In genomic region chr5:68436686-68437520, GRCh38 we compare ENCODE assay signal across 28 cellular contexts.
DNase-seq lines count a peak whose midpoint lies in the region; FAIRE-seq and TF ChIP-seq lines count a peak whose summit lies in the region.
"Had no signal": no experiment of that assay in that cellular context is flagged by ENCODE, and none has a peak within 500 bp of the region (broad histone marks: within the 10 kb centered on the region; RNA-seq: fewer than 3 reads in every experiment).

No MANE protein-coding gene starts in this region.

- no peak for FAIRE-seq in astrocyte (lab: Jason Lieb, UNC)
- FAIRE-seq: GM19239 had no signal

- H3K79me2 ChIP-seq in astrocyte (ENCODE audit: insufficient read depth, low read length): no peaks in the 10 kb centered on the region

- H3K4me2 ChIP-seq in astrocyte (ENCODE audit: low read length): no peak overlapping the region

- no peak overlapping the region for H3K4me3 Mint-ChIP-seq in astrocyte (ENCODE audit: unreplicated experiment)
- H3K4me3 Mint-ChIP-seq: activated CD4-positive, alpha-beta T cell treated with anti-CD3 and anti-CD28 coated beads, Interleukin-2, amount 10 ng/mL, durations not matched to agents 7 days and 5 days; activated naive CD8-positive, alpha-beta T cell treated with anti-CD3 and anti-CD28 coated beads, Interleukin-2, amount 10 ng/mL, durations not matched to agents 7 days and 5 days; activated T-helper 17 cell treated with anti-CD3 and anti-CD28 coated beads, Interleukin-2, amount 50 U/mL, for 72 hours; nephron; stimulated activated memory B cell treated with anti-CD40 and anti-IgM and Interleukin-4, amounts not matched to agents 10 μg/mL and 1 μg/mL and 100 μg/mL, for 72 hours had no signal

- peak; percentile 39 for DNase-seq in LHCN-M2 (ENCODE audit: low read depth)
- peak; percentile 35 for DNase-seq in astrocyte (ENCODE audit: low read depth)
- DNase-seq in glomerular visceral epithelial cell (ENCODE audit: extremely low spot score): peak; percentile 36
- DNase-seq in retina: peak; percentile 47
- no peak for DNase-seq in prostate gland (ENCODE audit: low spot score)
- no peak for DNase-seq in activated effector memory CD4-positive, alpha-beta T cell treated with anti-CD3 and anti-CD28 coated beads, Interleukin-2, amount 50 U/mL, for 16 hours
- DNase-seq in occipital lobe (lab: John Stamatoyannopoulos, UW): no peak
- DNase-seq: activated CD4-positive, alpha-beta T cell treated with anti-CD3 and anti-CD28 coated beads, Interleukin-2, amount 10 ng/mL, durations not matched to agents 7 days and 5 days; activated naive CD8-positive, alpha-beta T cell treated with anti-CD3 and anti-CD28 coated beads, Interleukin-2, amount 10 ng/mL, durations not matched to agents 7 days and 5 days; brain microvascular endothelial cell; DND-41; heart left ventricle; left lung; NCI-H1092; NCI-H187 treated with DMSO at 0.1 percent for 48 hours; NCI-H446; NK-92 treated with Interleukin-12 subunit alpha and Interleukin-12 subunit beta, amount 100 ng/mL, for 24 hours; stimulated activated CD4-positive, alpha-beta T cell treated with anti-CD3 and anti-CD28 coated beads, Interleukin-2, amount 100 ng/mL, for 24 hours; T-helper 2 cell; testis had no signal

- peaks cover 4% of the 10 kb centered on the region for H3K9me3 Mint-ChIP-seq in astrocyte (ENCODE audit: unreplicated experiment)
- H3K9me3 Mint-ChIP-seq: activated CD4-positive, alpha-beta T cell treated with anti-CD3 and anti-CD28 coated beads, Interleukin-2, amount 10 ng/mL, durations not matched to agents 7 days and 5 days; activated naive CD8-positive, alpha-beta T cell treated with anti-CD3 and anti-CD28 coated beads, Interleukin-2, amount 10 ng/mL, durations not matched to agents 7 days and 5 days; nephron; stimulated activated memory B cell treated with anti-CD40 and anti-IgM and Interleukin-4, amounts not matched to agents 10 μg/mL and 1 μg/mL and 100 μg/mL, for 72 hours had no signal

- no peak for TF ChIP-seq POLR2A in prostate gland (IDR thresholded peaks at IDR 0.05)

- no peaks in the 10 kb centered on the region for H3K9me3 ChIP-seq in astrocyte (ENCODE audit: insufficient read depth, low read depth, low read length)
- no peaks in the 10 kb centered on the region for H3K9me3 ChIP-seq in prostate gland
- H3K9me3 ChIP-seq: heart left ventricle, left lung, testis had no signal

- H3K4me3 ChIP-seq in astrocyte (ENCODE audit: insufficient read depth, low read depth, low read length) (no peak overlapping the region), prostate gland (no peak overlapping the region)
- H3K4me3 ChIP-seq: coronary artery, heart left ventricle, left lung, skin epidermis, testis had no signal

- intact Hi-C loops in prostate gland (cut with DNase I): no loop called here

- no peaks in the 10 kb centered on the region for H3K36me3 ChIP-seq in astrocyte (ENCODE audit: insufficient read depth, low read length)
- H3K36me3 ChIP-seq in prostate gland: no peaks in the 10 kb centered on the region
- H3K36me3 ChIP-seq: brain microvascular endothelial cell, heart left ventricle, left lung had no signal

- H2AFZ ChIP-seq in astrocyte (ENCODE audit: low read depth, low read length): no peak overlapping the region

- peak overlapping the region; percentile 60 for H3K27ac Mint-ChIP-seq in astrocyte (ENCODE audit: unreplicated experiment)
- H3K27ac Mint-ChIP-seq: activated CD4-positive, alpha-beta T cell treated with anti-CD3 and anti-CD28 coated beads, Interleukin-2, amount 10 ng/mL, durations not matched to agents 7 days and 5 days; activated naive CD8-positive, alpha-beta T cell treated with anti-CD3 and anti-CD28 coated beads, Interleukin-2, amount 10 ng/mL, durations not matched to agents 7 days and 5 days; activated T-helper 17 cell treated with anti-CD3 and anti-CD28 coated beads, Interleukin-2, amount 50 U/mL, for 72 hours; nephron; progenitor cell of endocrine pancreas had no signal

- H3K4me1 ChIP-seq in astrocyte (ENCODE audit: insufficient read depth, low read length) (peaks cover 11% of the 10 kb centered on the region), prostate gland (replicated peaks) (no peaks in the 10 kb centered on the region)
- H3K4me1 ChIP-seq: testis had no signal

- TF ChIP-seq CTCF in astrocyte (IDR thresholded peaks at IDR 0.05; ENCODE audit: insufficient read depth, low read depth, low read length): no peak
- no peak for TF ChIP-seq CTCF in prostate gland (IDR thresholded peaks at IDR 0.05)

- no peaks in the 10 kb centered on the region for H3K36me3 Mint-ChIP-seq in astrocyte (ENCODE audit: low read depth, unreplicated experiment)
- H3K36me3 Mint-ChIP-seq: stimulated activated memory B cell treated with anti-CD40 and anti-IgM and Interleukin-4, amounts not matched to agents 10 μg/mL and 1 μg/mL and 100 μg/mL, for 72 hours had no signal

- H3K27ac ChIP-seq in astrocyte (ENCODE audit: low read depth, low read length) (no peak overlapping the region), prostate gland (no peak overlapping the region)
- H3K27ac ChIP-seq: brain microvascular endothelial cell, coronary artery, heart left ventricle, testis, VCaP had no signal

- no peaks in the 10 kb centered on the region for H4K20me1 ChIP-seq in astrocyte (ENCODE audit: insufficient read depth, low read length)

- peaks cover 32% of the 10 kb centered on the region for H3K4me1 Mint-ChIP-seq in astrocyte (ENCODE audit: low read depth, unreplicated experiment)

- H3K9ac ChIP-seq in astrocyte (ENCODE audit: low read length): no peak overlapping the region

- 87% methylated on average over 3 of the region's 3 CpGs for WGBS in prostate gland

- no peaks in the 10 kb centered on the region for H3K27me3 Mint-ChIP-seq in astrocyte (ENCODE audit: low read depth, unreplicated experiment)
- H3K27me3 Mint-ChIP-seq: activated T-helper 17 cell treated with anti-CD3 and anti-CD28 coated beads, Interleukin-2, amount 50 U/mL, for 72 hours; stimulated activated memory B cell treated with anti-CD40 and anti-IgM and Interleukin-4, amounts not matched to agents 10 μg/mL and 1 μg/mL and 100 μg/mL, for 72 hours had no signal

- H3K27me3 ChIP-seq in astrocyte (ENCODE audit: insufficient read depth, low read length): no peaks in the 10 kb centered on the region
- H3K27me3 ChIP-seq in prostate gland (replicated peaks; ENCODE audit: insufficient read depth): no peaks in the 10 kb centered on the region
- H3K27me3 ChIP-seq: brain microvascular endothelial cell, heart left ventricle, left lung, testis had no signal

Comparison
In these comparisons a context has a peak if more than half of its experiments do, and no peak if none do; other contexts are left out.
1. DNase-seq: peak in LHCN-M2 (single experiment), astrocyte (single experiment), glomerular visceral epithelial cell (single experiment) and retina (single experiment); none in prostate gland (single experiment), activated effector memory CD4-positive, alpha-beta T cell treated with anti-CD3 and anti-CD28 coated beads, Interleukin-2, amount 50 U/mL, for 16 hours (single experiment) and occipital lobe (single experiment).